ENCODE assay signal across 15 cellular contexts in the genomic region with DNA sequence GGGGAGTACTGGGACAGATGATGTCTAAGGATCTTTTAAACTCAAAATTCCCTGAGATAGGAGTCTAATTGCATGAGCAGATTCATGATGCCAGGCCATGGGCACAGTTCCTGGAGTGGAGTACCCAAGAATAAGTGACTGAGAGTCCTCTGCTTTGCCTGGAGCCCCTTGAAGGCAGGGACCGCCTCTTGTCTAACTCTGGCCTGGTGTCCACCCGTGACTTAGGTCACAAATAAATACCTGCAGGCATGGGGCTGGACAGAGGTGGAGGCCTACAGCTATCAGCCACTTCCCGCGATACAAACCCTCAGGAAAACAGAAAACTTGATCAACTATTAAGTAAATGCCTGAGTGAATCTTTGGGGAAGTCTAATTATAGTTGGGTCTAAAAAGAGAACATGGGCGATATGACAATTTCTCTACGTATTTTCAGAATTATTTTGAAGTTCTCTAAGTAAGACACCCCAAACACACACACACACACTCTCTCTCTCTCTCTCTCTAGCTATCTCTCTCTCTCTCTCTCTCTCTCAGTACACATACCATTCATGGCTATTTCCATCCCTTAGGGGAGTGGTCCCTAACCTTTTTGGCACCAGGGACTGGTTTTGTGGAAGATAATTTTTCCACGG. TPM values are rescaled to one million over a fixed set of nuclear protein-coding genes. Genes with fewer than 3 reads are reported as not detected.
DNase-seq lines count a peak whose midpoint lies in the region; ATAC-seq, FAIRE-seq and TF ChIP-seq lines count a peak whose summit lies in the region.
"Had no signal": no experiment of that assay in that cellular context is flagged by ENCODE, and none has a peak within 500 bp of the region (broad histone marks: within the 10 kb centered on the region; RNA-seq: fewer than 3 reads in every experiment).

No MANE protein-coding gene starts in this region.

- peak overlapping the region; percentile 97 for H3K27ac Mint-ChIP-seq in activated T-helper 17 cell treated with anti-CD3 and anti-CD28 coated beads, Interleukin-2, amount 50 U/mL, for 72 hours
- H3K27ac Mint-ChIP-seq: progenitor cell of endocrine pancreas had no signal

- H3K4me2 ChIP-seq in BLaER1 = peak overlapping the region; percentile 81

- H3K4me3 ChIP-seq in BLaER1 = peak overlapping the region; percentile 51
- H3K4me3 ChIP-seq in muscle layer of duodenum (ENCODE audit: low read depth in 1 of 2, low read length in 2 of 2) = no peak overlapping the region
- H3K4me3 ChIP-seq: heart left ventricle had no signal

- peak; percentile 66 for FAIRE-seq in GM12891 (lab: Jason Lieb, UNC)
- FAIRE-seq: H54 had no signal

- peaks cover 32% of the 10 kb centered on the region for H3K36me3 Mint-ChIP-seq in activated T-helper 17 cell treated with anti-CD3 and anti-CD28 coated beads, Interleukin-2, amount 50 U/mL, for 72 hours (ENCODE audit: low read depth)

- H3K36me3 ChIP-seq in BLaER1 (peaks cover 5% of the 10 kb centered on the region), muscle layer of duodenum (ENCODE audit: control insufficient read depth in 1 of 2, insufficient read depth in 2 of 2, low read length in 2 of 2) (peaks cover 0 to 5% of the 10 kb centered on the region in 2 donors)

- peak overlapping the region; percentile 47 for H3K9ac ChIP-seq in BLaER1

- peaks cover 22% of the 10 kb centered on the region for H3K9me3 ChIP-seq in BLaER1
- H3K9me3 ChIP-seq in muscle layer of duodenum (ENCODE audit: control insufficient read depth in 1 of 2, low read length in 2 of 2) = no peaks in the 10 kb centered on the region
- H3K9me3 ChIP-seq: heart left ventricle had no signal

- no peaks in the 10 kb centered on the region for H3K9me3 Mint-ChIP-seq in activated T-helper 17 cell treated with anti-CD3 and anti-CD28 coated beads, Interleukin-2, amount 50 U/mL, for 72 hours

- H3K4me1 Mint-ChIP-seq in activated T-helper 17 cell treated with anti-CD3 and anti-CD28 coated beads, Interleukin-2, amount 50 U/mL, for 72 hours = peaks cover 46% of the 10 kb centered on the region

- TF ChIP-seq POLR2A in GM12891 (IDR thresholded peaks at IDR 0.05; ENCODE audit: low read depth, low read length) = no peak

- H3K4me3 Mint-ChIP-seq in activated T-helper 17 cell treated with anti-CD3 and anti-CD28 coated beads, Interleukin-2, amount 50 U/mL, for 72 hours = peak overlapping the region; percentile 91

- peaks cover 37% of the 10 kb centered on the region for H3K4me1 ChIP-seq in BLaER1
- peaks cover 5 to 53% of the 10 kb centered on the region in 2 donors for H3K4me1 ChIP-seq in muscle layer of duodenum (ENCODE audit: control insufficient read depth in 1 of 2, insufficient read depth in 2 of 2, low read length in 2 of 2)

- H3K27me3 Mint-ChIP-seq in activated T-helper 17 cell treated with anti-CD3 and anti-CD28 coated beads, Interleukin-2, amount 50 U/mL, for 72 hours = no peaks in the 10 kb centered on the region
- H3K27me3 Mint-ChIP-seq: progenitor cell of endocrine pancreas had no signal

- no peaks in the 10 kb centered on the region for H3K27me3 ChIP-seq in BLaER1
- no peaks in the 10 kb centered on the region for H3K27me3 ChIP-seq in muscle layer of duodenum (ENCODE audit: low read depth, low read length)
- H3K27me3 ChIP-seq: heart left ventricle had no signal

- H4K20me1 ChIP-seq in BLaER1 = no peaks in the 10 kb centered on the region

- no peak for ATAC-seq in activated T-helper 17 cell treated with anti-CD3 and anti-CD28 coated beads, Interleukin-2, amount 50 U/mL, for 72 hours (replicated peaks)
- no peak for ATAC-seq in GM21825 (IDR thresholded peaks at IDR 0.05; ENCODE audit: unreplicated experiment)

- DNase-seq in GM12891 (ENCODE audit: insufficient read length, low spot score) (no peak), NCI-H1436 (lab: John Stamatoyannopoulos, UW) (no peak), DMS53 (lab: John Stamatoyannopoulos, UW) (no peak), Kasumi-1 (lab: John Stamatoyannopoulos, UW) (no peak)
- DNase-seq: C1 segment of cervical spinal cord; effector CD4-positive, alpha-beta T cell; heart left ventricle; NCI-H226; stimulated activated CD4-positive, alpha-beta T cell treated with anti-CD3 and anti-CD28 coated beads, Interleukin-4, amount 100 ng/mL, for 4 hours had no signal

- peak overlapping the region; percentile 96 for H3K27ac ChIP-seq in BLaER1
- H3K27ac ChIP-seq in muscle layer of duodenum (ENCODE audit: low read length) = peak overlapping the region; percentile 48

TF ChIP-seq in GM12891, 5 proteins besides CTCF, POLR2A, EP300 and RAD21:
- TF ChIP-seq POLR2AphosphoS5 (IDR thresholded peaks at IDR 0.05; ENCODE audit: low read depth, low read length) (no peak), POU2F2 (IDR thresholded peaks at IDR 0.05; ENCODE audit: low read depth, low read length) (no peak), PAX5 (IDR thresholded peaks at IDR 0.05; ENCODE audit: insufficient read depth, low read length, severe bottlenecking) (no peak), SPI1 (IDR thresholded peaks at IDR 0.05; ENCODE audit: low read depth, low read length) (no peak), TAF1 (IDR thresholded peaks at IDR 0.05; ENCODE audit: low read depth, low read length) (no peak)
TF ChIP-seq in GM12891: peak in this region for 0.

RNA-seq across cellular contexts. Expression of a gene that starts 1.8 kb away (rescaled TPM):
- polyA plus RNA-seq in GM12891 (2012; ENCODE audit: low read depth, missing spikeins) = 91.7 TPM
- 100 to 1,000 TPM; 180 to 334 TPM for total RNA-seq in activated T-helper 17 cell treated with anti-CD3 and anti-CD28 coated beads, Interleukin-2, amount 50 U/mL, for 72 hours
